Comparison of ENCODE assay signal across 33 cellular contexts in genomic region chr2:226508005-226508404, GRCh38.
"Had no signal": no experiment of that assay in that cellular context is flagged by ENCODE, and none has a peak within 500 bp of the region (broad histone marks: within the 10 kb centered on the region; RNA-seq: fewer than 3 reads in every experiment).

No MANE protein-coding gene starts in this region.

- DNase-seq: heart left ventricle; hypothalamus; immature natural killer cell; kidney; left colon; left lung; lower lobe of right lung; mammary epithelial cell; mesendoderm; naive B cell; nucleus accumbens; pancreas; posterior cingulate gyrus; retina; right cardiac atrium; sigmoid colon; small intestine; spleen; stimulated activated CD4-positive, alpha-beta T cell treated with anti-CD3 and anti-CD28 coated beads, Interleukin-1b, Interleukin-23, amount 100 ng/mL, for 48 hours; stimulated activated CD4-positive, alpha-beta T cell treated with anti-CD3 and anti-CD28 coated beads, Interleukin-2, amount 100 ng/mL, for 48 hours; stimulated activated CD4-positive, alpha-beta T cell treated with anti-CD3 and anti-CD28 coated beads, Interleukin-4, amount 100 ng/mL, for 4 hours; stimulated activated CD8-positive, alpha-beta memory T cell treated with anti-CD3 and anti-CD28 coated beads, Interleukin-4, amount 100 ng/mL, for 48 hours; stimulated activated naive CD4-positive, alpha-beta T cell treated with Interleukin-2 at 50 U/mL for 16 hours; stimulated activated naive CD8-positive, alpha-beta T cell treated with anti-CD3 and anti-CD28 coated beads, Interleukin-15, amount 100 ng/mL, for 72 hours; substantia nigra; upper lobe of right lung had no signal

- H3K27ac Mint-ChIP-seq: immature natural killer cell; mesothelial cell of epicardium; naive B cell; stimulated activated memory B cell treated with anti-CD40 and anti-IgM and Interleukin-4, amounts not matched to agents 10 μg/mL and 1 μg/mL and 100 μg/mL, for 72 hours; stimulated activated naive CD8-positive, alpha-beta T cell treated with anti-CD3 and anti-CD28 coated beads, Interleukin-15, amount 100 ng/mL, for 72 hours had no signal

- FAIRE-seq: islet of Langerhans, pancreas, small intestine, urothelium cell line had no signal

- H3K27ac ChIP-seq: heart left ventricle, left lung, lower lobe of right lung, pancreas, prostate gland, sigmoid colon, spleen, upper lobe of right lung had no signal

- H3K27me3 Mint-ChIP-seq: stimulated activated memory B cell treated with anti-CD40 and anti-IgM and Interleukin-4, amounts not matched to agents 10 μg/mL and 1 μg/mL and 100 μg/mL, for 72 hours had no signal

- H3K4me1 ChIP-seq: heart left ventricle, left lung, lower lobe of right lung, pancreas, prostate gland, spleen, upper lobe of right lung had no signal

- H3K4me3 ChIP-seq: heart left ventricle, left lung, lower lobe of right lung, pancreas, prostate gland, sigmoid colon, spleen, upper lobe of right lung had no signal

- H3K27me3 ChIP-seq: heart left ventricle, left lung, pancreas, sigmoid colon, upper lobe of right lung had no signal

- H3K9me3 ChIP-seq: lower lobe of right lung, pancreas, prostate gland, sigmoid colon, upper lobe of right lung had no signal

- H3K4me1 Mint-ChIP-seq: immature natural killer cell; mesothelial cell of epicardium; naive B cell; neural crest cell; stimulated activated memory B cell treated with anti-CD40 and anti-IgM and Interleukin-4, amounts not matched to agents 10 μg/mL and 1 μg/mL and 100 μg/mL, for 72 hours; stimulated activated naive CD8-positive, alpha-beta T cell treated with anti-CD3 and anti-CD28 coated beads, Interleukin-15, amount 100 ng/mL, for 72 hours had no signal

- H3K4me3 Mint-ChIP-seq: immature natural killer cell; mesothelial cell of epicardium; naive B cell; nephron; neural crest cell; stimulated activated memory B cell treated with anti-CD40 and anti-IgM and Interleukin-4, amounts not matched to agents 10 μg/mL and 1 μg/mL and 100 μg/mL, for 72 hours; stimulated activated naive CD8-positive, alpha-beta T cell treated with anti-CD3 and anti-CD28 coated beads, Interleukin-15, amount 100 ng/mL, for 72 hours had no signal

- H3K36me3 ChIP-seq: heart left ventricle, left lung, lower lobe of right lung, pancreas, prostate gland, sigmoid colon, spleen, upper lobe of right lung had no signal

- H3K36me3 Mint-ChIP-seq: immature natural killer cell; mesothelial cell of epicardium; naive B cell; stimulated activated memory B cell treated with anti-CD40 and anti-IgM and Interleukin-4, amounts not matched to agents 10 μg/mL and 1 μg/mL and 100 μg/mL, for 72 hours had no signal

- H3K9me3 Mint-ChIP-seq: stimulated activated memory B cell treated with anti-CD40 and anti-IgM and Interleukin-4, amounts not matched to agents 10 μg/mL and 1 μg/mL and 100 μg/mL, for 72 hours; stimulated activated naive CD8-positive, alpha-beta T cell treated with anti-CD3 and anti-CD28 coated beads, Interleukin-15, amount 100 ng/mL, for 72 hours had no signal

- ATAC-seq: left colon; left lung; lower lobe of right lung; pancreas; stimulated activated memory B cell treated with anti-CD40 and anti-IgM and Interleukin-4, amounts not matched to agents 10 μg/mL and 1 μg/mL and 100 μg/mL, for 72 hours; stimulated activated naive CD8-positive, alpha-beta T cell treated with anti-CD3 and anti-CD28 coated beads, Interleukin-15, amount 100 ng/mL, for 72 hours; upper lobe of right lung had no signal
